In genomic region chr2:121036226-121036692, GRCh38 we compare ENCODE assay signal across 17 cellular contexts.
DNase-seq lines count a peak whose midpoint lies in the region; ATAC-seq and TF ChIP-seq lines count a peak whose summit lies in the region.
"Had no signal": no experiment of that assay in that cellular context is flagged by ENCODE, and none has a peak within 500 bp of the region (broad histone marks: within the 10 kb centered on the region; RNA-seq: fewer than 3 reads in every experiment).

No MANE protein-coding gene starts in this region.

- H3K27me3 ChIP-seq in lung (ENCODE audit: control insufficient read depth, insufficient read depth): peaks cover 8% of the 10 kb centered on the region

- H3K9me3 Mint-ChIP-seq in naive thymus-derived CD8-positive, alpha-beta T cell: no peaks in the 10 kb centered on the region
- H3K9me3 Mint-ChIP-seq: natural killer cell treated with Interleukin-12 subunit alpha and Interleukin-12 subunit beta and Interleukin-15 and Interleukin-18, amount 100 ng/mL, for 72 hours; stimulated activated effector memory CD8-positive, alpha-beta T cell treated with anti-CD3 and anti-CD28 coated beads, Interleukin-12 subunit alpha, Interleukin-12 subunit beta, amount 100 ng/mL, for 72 hours had no signal

- no peaks in the 10 kb centered on the region for H3K36me3 ChIP-seq in lung (ENCODE audit: control insufficient read depth in 2 of 2, insufficient read depth in 2 of 2, low read length in 2 of 2)

- ATAC-seq in lung (ENCODE audit: insufficient read depth, low FRiP score) (peak; percentile 67), GM19395 (IDR thresholded peaks at IDR 0.05; ENCODE audit: unreplicated experiment) (no peak)
- ATAC-seq in naive thymus-derived CD8-positive, alpha-beta T cell: no peak
- ATAC-seq: activated CD4-positive, CD25-positive, alpha-beta regulatory T cell treated with anti-CD3 and anti-CD28 coated beads, Interleukin-2, amount 50 U/mL, for 24 hours; natural killer cell treated with Interleukin-12 subunit alpha and Interleukin-12 subunit beta and Interleukin-15 and Interleukin-18, amount 100 ng/mL, for 72 hours; stimulated activated effector memory CD8-positive, alpha-beta T cell treated with anti-CD3 and anti-CD28 coated beads, Interleukin-12 subunit alpha, Interleukin-12 subunit beta, amount 100 ng/mL, for 72 hours had no signal

- no peak overlapping the region for H3K27ac ChIP-seq in lung (ENCODE audit: low read depth in 1 of 2, low read length in 1 of 2)

- H3K4me1 Mint-ChIP-seq in naive thymus-derived CD8-positive, alpha-beta T cell: no peaks in the 10 kb centered on the region
- H3K4me1 Mint-ChIP-seq: B cell; IgD-negative memory B cell; stimulated activated effector memory CD8-positive, alpha-beta T cell treated with anti-CD3 and anti-CD28 coated beads, Interleukin-12 subunit alpha, Interleukin-12 subunit beta, amount 100 ng/mL, for 72 hours had no signal

- H3K27me3 Mint-ChIP-seq in naive thymus-derived CD8-positive, alpha-beta T cell: peaks cover 0 to 17% (median 5%) of the 10 kb centered on the region in 5 donors

- H3K9me3 ChIP-seq in lung (ENCODE audit: control insufficient read depth in 2 of 2, insufficient read depth in 1 of 2, low read length in 1 of 2): peaks cover 0 to 1% of the 10 kb centered on the region in 2 donors

- H3K36me3 Mint-ChIP-seq in naive thymus-derived CD8-positive, alpha-beta T cell: no peaks in the 10 kb centered on the region
- H3K36me3 Mint-ChIP-seq: IgD-negative memory B cell; natural killer cell treated with Interleukin-12 subunit alpha and Interleukin-12 subunit beta and Interleukin-15 and Interleukin-18, amount 100 ng/mL, for 72 hours; stimulated activated effector memory CD8-positive, alpha-beta T cell treated with anti-CD3 and anti-CD28 coated beads, Interleukin-12 subunit alpha, Interleukin-12 subunit beta, amount 100 ng/mL, for 72 hours had no signal

- TF ChIP-seq CTCF in lung (IDR thresholded peaks at IDR 0.05; ENCODE audit: control extremely low read depth, extremely low read depth): no peak

- no peak overlapping the region for H3K4me3 Mint-ChIP-seq in naive thymus-derived CD8-positive, alpha-beta T cell
- H3K4me3 Mint-ChIP-seq: B cell; IgD-negative memory B cell; natural killer cell treated with Interleukin-12 subunit alpha and Interleukin-12 subunit beta and Interleukin-15 and Interleukin-18, amount 100 ng/mL, for 72 hours; stimulated activated effector memory CD8-positive, alpha-beta T cell treated with anti-CD3 and anti-CD28 coated beads, Interleukin-12 subunit alpha, Interleukin-12 subunit beta, amount 100 ng/mL, for 72 hours had no signal

- DNase-seq in DMS79 (lab: John Stamatoyannopoulos, UW) (peak; percentile 98), NCI-H187 treated with DMSO at 0.1 percent for 48 hours (lab: John Stamatoyannopoulos, UW) (peak; percentile 77), NCI-H748 treated with DMSO at 0.1 percent for 48 hours (lab: John Stamatoyannopoulos, UW) (peak; percentile 96), lung (ENCODE audit: low spot score) (no peak), GF-D8 (lab: John Stamatoyannopoulos, UW) (no peak)
- no peak for DNase-seq in activated CD4-positive, alpha-beta T cell treated with anti-CD3 and anti-CD28 coated beads, Interleukin-2, amount 50 U/mL, for 48 hours
- no peak for DNase-seq in naive thymus-derived CD8-positive, alpha-beta T cell
- DNase-seq: erythroblast; NCI-H226; stimulated activated CD4-positive, alpha-beta T cell treated with anti-CD3 and anti-CD28 coated beads, Interleukin-4, amount 100 ng/mL, for 24 hours; T-helper 1 cell had no signal

- POLR2A ChIA-PET in naive thymus-derived CD8-positive, alpha-beta T cell (lab: Charles Lee): no interaction called here

- no peak overlapping the region for H3K27ac Mint-ChIP-seq in naive thymus-derived CD8-positive, alpha-beta T cell
- H3K27ac Mint-ChIP-seq: B cell; IgD-negative memory B cell; natural killer cell treated with Interleukin-12 subunit alpha and Interleukin-12 subunit beta and Interleukin-15 and Interleukin-18, amount 100 ng/mL, for 72 hours; stimulated activated effector memory CD8-positive, alpha-beta T cell treated with anti-CD3 and anti-CD28 coated beads, Interleukin-12 subunit alpha, Interleukin-12 subunit beta, amount 100 ng/mL, for 72 hours had no signal

- peaks cover 0 to 3% of the 10 kb centered on the region in 2 donors for H3K4me1 ChIP-seq in lung (ENCODE audit: control insufficient read depth in 2 of 2, insufficient read depth in 2 of 2, low read length in 2 of 2)

- WGBS in lung, 2 donors: 70 to 85% methylated on average over 2 of the region's 2 CpGs

- H3K4me3 ChIP-seq in lung: no peak overlapping the region

Comparison
In these comparisons a context has a peak if more than half of its experiments do, and no peak if none do; other contexts are left out.
1. DNase-seq: peak in DMS79 (single experiment), NCI-H187 treated with DMSO at 0.1 percent for 48 hours (single experiment) and NCI-H748 treated with DMSO at 0.1 percent for 48 hours (single experiment); none in lung (single experiment), activated CD4-positive, alpha-beta T cell treated with anti-CD3 and anti-CD28 coated beads, Interleukin-2, amount 50 U/mL, for 48 hours (0 of 2), GF-D8 (single experiment) and naive thymus-derived CD8-positive, alpha-beta T cell (0 of 10).